In the genomic region with DNA sequence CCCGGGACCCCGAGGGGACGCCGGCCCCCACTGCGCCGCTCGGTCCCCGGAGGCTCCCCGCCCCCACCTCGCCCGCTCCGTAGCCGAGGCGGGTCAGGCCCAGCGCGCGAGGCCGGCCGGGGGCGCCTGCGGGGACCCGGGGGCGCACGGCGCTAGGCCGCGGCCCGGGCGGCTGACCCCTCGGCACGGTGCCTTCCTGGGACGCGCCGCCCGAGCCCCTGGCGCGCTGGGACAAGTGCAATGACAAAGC, we compare ENCODE assay signal across 9 cellular contexts. TPM values are rescaled to one million over a fixed set of nuclear protein-coding genes. Genes with fewer than 3 reads are reported as not detected.
DNase-seq lines count a peak whose midpoint lies in the region; ATAC-seq and TF ChIP-seq lines count a peak whose summit lies in the region.
"Had no signal": no experiment of that assay in that cellular context is flagged by ENCODE, and none has a peak within 500 bp of the region (broad histone marks: within the 10 kb centered on the region; RNA-seq: fewer than 3 reads in every experiment).

No MANE protein-coding gene starts in this region.

- H3K27ac ChIP-seq in CD4-positive, CD25-positive, alpha-beta regulatory T cell (ENCODE audit: insufficient read depth, low read length, poor library complexity, severe bottlenecking): peak overlapping the region; percentile 79

- peaks cover 0 to 1% (median 0%) of the 10 kb centered on the region in 7 donors for H3K9me3 Mint-ChIP-seq in CD4-positive, CD25-positive, alpha-beta regulatory T cell

- H3K4me3 Mint-ChIP-seq in CD4-positive, CD25-positive, alpha-beta regulatory T cell: no peak overlapping the region

- no peak overlapping the region for H3K4me3 ChIP-seq in CD4-positive, CD25-positive, alpha-beta regulatory T cell (ENCODE audit: low read depth, low read length)
- H3K4me3 ChIP-seq in cardiac fibroblast (replicated peaks in 1 of 2; ENCODE audit: low read depth in 2 of 2, low read length in 2 of 2) (peak overlapping the region; percentile 92), mucosa of stomach (ENCODE audit: low read length) (no peak overlapping the region)

- H3K4me1 ChIP-seq in CD4-positive, CD25-positive, alpha-beta regulatory T cell (ENCODE audit: control insufficient read depth, insufficient read depth, low read length, poor library complexity, severe bottlenecking): peaks cover 62% of the 10 kb centered on the region
- H3K4me1 ChIP-seq in mucosa of stomach (ENCODE audit: control insufficient read depth, insufficient read depth, low read length): peaks cover 45% of the 10 kb centered on the region

- no peak overlapping the region for H3K27ac Mint-ChIP-seq in CD4-positive, CD25-positive, alpha-beta regulatory T cell

- H3K9ac ChIP-seq in mucosa of stomach (ENCODE audit: low read length): peak overlapping the region; percentile 96

- no peaks in the 10 kb centered on the region for H3K9me3 ChIP-seq in CD4-positive, CD25-positive, alpha-beta regulatory T cell (ENCODE audit: control insufficient read depth in 2 of 2, low read length in 2 of 2)
- H3K9me3 ChIP-seq in mucosa of stomach (ENCODE audit: control insufficient read depth, low read length): no peaks in the 10 kb centered on the region

- DNase-seq in CD4-positive, CD25-positive, alpha-beta regulatory T cell: no peak
- DNase-seq in cardiac fibroblast (ENCODE audit: low read depth in 2 of 2) (no peak), NCI-H524 (lab: John Stamatoyannopoulos, UW) (no peak), retina (no peak), SHP77 treated with DMSO at 0.1 percent for 48 hours (lab: John Stamatoyannopoulos, UW) (no peak), HK-2 (ENCODE audit: unreplicated experiment) (no peak)

- no peaks in the 10 kb centered on the region for H3K27me3 Mint-ChIP-seq in CD4-positive, CD25-positive, alpha-beta regulatory T cell
- H3K27me3 Mint-ChIP-seq: activated CD8-positive, alpha-beta memory T cell treated with anti-CD3 and anti-CD28 coated beads, Interleukin-2, amount 10 ng/mL, durations not matched to agents 7 days and 5 days had no signal

- no peaks in the 10 kb centered on the region for H3K27me3 ChIP-seq in CD4-positive, CD25-positive, alpha-beta regulatory T cell (ENCODE audit: control insufficient read depth, insufficient read depth, low read length)
- no peaks in the 10 kb centered on the region for H3K27me3 ChIP-seq in mucosa of stomach (ENCODE audit: control insufficient read depth, insufficient read depth, low read length)

- TF ChIP-seq CTCF in cardiac fibroblast (IDR thresholded peaks at IDR 0.05; ENCODE audit: low read depth, low read length): no peak

- peaks cover 42 to 79% (median 59%) of the 10 kb centered on the region in 4 donors for H3K4me1 Mint-ChIP-seq in CD4-positive, CD25-positive, alpha-beta regulatory T cell

- ATAC-seq in CD4-positive, CD25-positive, alpha-beta regulatory T cell (ENCODE audit: low read depth in 2 of 2): no peak
- peak; percentile 4 for ATAC-seq in HG02973 (IDR thresholded peaks at IDR 0.05; ENCODE audit: unreplicated experiment)

- H3K36me3 Mint-ChIP-seq in CD4-positive, CD25-positive, alpha-beta regulatory T cell: peaks cover 22% of the 10 kb centered on the region

- H3K36me3 ChIP-seq in CD4-positive, CD25-positive, alpha-beta regulatory T cell (ENCODE audit: control insufficient read depth, insufficient read depth, low read length): peaks cover 3% of the 10 kb centered on the region
- H3K36me3 ChIP-seq in mucosa of stomach (ENCODE audit: control insufficient read depth, insufficient read depth, low read length): no peaks in the 10 kb centered on the region

RNA-seq across cellular contexts. Expression of gene IRF2, which starts 1.2 kb away (rescaled TPM):
- total RNA-seq in CD4-positive, CD25-positive, alpha-beta regulatory T cell: 63.4 TPM
- polyA plus RNA-seq in CD4-positive, CD25-positive, alpha-beta regulatory T cell: 100 to 1,000 TPM in 2 of 4 donors, 10 to 100 TPM in 2; 96.8 to 112 (median 102) TPM

Comparison
In these comparisons a context has a peak if more than half of its experiments do, and no peak if none do; other contexts are left out.
1. H3K4me3 ChIP-seq: peak in cardiac fibroblast (2 of 2); none in CD4-positive, CD25-positive, alpha-beta regulatory T cell (single experiment) and mucosa of stomach (single experiment).